20 cellular contexts compared by ENCODE assay signal in the genomic region with DNA sequence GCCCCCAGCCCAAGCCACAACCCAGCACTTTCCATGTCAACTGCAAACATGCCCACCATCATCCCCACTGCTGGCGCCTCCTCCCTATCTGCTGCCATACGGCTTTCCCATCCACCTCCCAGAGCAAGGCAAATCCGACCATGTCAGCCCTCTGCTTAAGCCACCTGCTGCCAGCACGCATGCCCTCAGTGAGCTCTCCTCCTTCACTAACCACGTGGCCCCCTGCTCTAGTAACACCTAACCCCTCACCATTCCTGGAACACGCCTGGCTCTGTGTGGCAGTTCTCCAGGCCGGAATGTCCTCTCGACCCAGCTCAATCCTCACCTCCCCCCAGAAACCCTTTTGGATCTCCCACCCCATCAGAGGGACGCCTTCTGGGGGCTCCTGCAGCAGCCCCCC. TPM values are rescaled to one million over a fixed set of nuclear protein-coding genes. Genes with fewer than 3 reads are reported as not detected.
A peak's percentile ranks its signal among the peaks of the same experiment; 100 is the strongest.
DNase-seq lines count a peak whose midpoint lies in the region; ATAC-seq, FAIRE-seq and TF ChIP-seq lines count a peak whose summit lies in the region.
"Had no signal": no experiment of that assay in that cellular context is flagged by ENCODE, and none has a peak within 500 bp of the region (broad histone marks: within the 10 kb centered on the region; RNA-seq: fewer than 3 reads in every experiment).

No MANE protein-coding gene starts in this region.

- H3K27me3 Mint-ChIP-seq in endothelial cell (ENCODE audit: unreplicated experiment) = peaks cover 4% of the 10 kb centered on the region
- peaks cover 0 to 8% of the 10 kb centered on the region in 2 donors for H3K27me3 Mint-ChIP-seq in stimulated activated naive B cell treated with anti-CD40 and anti-IgM and Interleukin-4, amounts not matched to agents 10 μg/mL and 1 μg/mL and 100 μg/mL, for 72 hours

- H3K36me3 ChIP-seq in kidney (ENCODE audit: control insufficient read depth in 1 of 2, insufficient read depth in 2 of 2, low read length in 2 of 2) (no peaks in the 10 kb centered on the region), right lobe of liver (peaks cover 0 to 4% (median under 1%) of the 10 kb centered on the region in 4 donors)

- no peak for DNase-seq in activated naive CD4-positive, alpha-beta T cell treated with anti-CD3 and anti-CD28 coated beads, Interleukin-2, amount 50 U/mL, for 72 hours (ENCODE audit: low spot score in 2 of 2)
- no peak for DNase-seq in activated naive CD4-positive, alpha-beta T cell treated with anti-CD3 and anti-CD28 coated beads, Interleukin-2, amount 50 U/mL, for 16 hours
- DNase-seq in endothelial cell (ENCODE audit: low spot score) (no peak), kidney (peak; percentile 33), right lobe of liver (no peak), inferior parietal cortex (ENCODE audit: extremely low spot score) (no peak), NCI-H526 treated with DMSO at 0.1 percent for 48 hours (lab: John Stamatoyannopoulos, UW) (no peak)
- DNase-seq in stimulated activated naive B cell treated with anti-CD40 and anti-IgM and Interleukin-4, amounts not matched to agents 10 μg/mL and 1 μg/mL and 100 μg/mL, for 72 hours = no peak
- DNase-seq: C1 segment of cervical spinal cord, HFFc6, NCI-H1092 treated with DMSO at 0.1 percent for 48 hours, NCI-H1694, NCI-H345, NCI-H69 had no signal

- no peak for ATAC-seq in activated naive CD4-positive, alpha-beta T cell treated with anti-CD3 and anti-CD28 coated beads, Interleukin-2, amount 50 U/mL, for 72 hours
- no peak for ATAC-seq in stimulated activated naive B cell treated with anti-CD40 and anti-IgM and Interleukin-4, amounts not matched to agents 10 μg/mL and 1 μg/mL and 100 μg/mL, for 72 hours (replicated peaks)
- ATAC-seq in right lobe of liver = no peak

- H3K4me1 ChIP-seq in kidney (ENCODE audit: control insufficient read depth in 1 of 2, insufficient read depth in 1 of 2, low read depth in 1 of 2, low read length in 2 of 2) (peaks cover 0 to 11% of the 10 kb centered on the region in 2 donors), right lobe of liver (no peaks in the 10 kb centered on the region)

- H3K27ac ChIP-seq in kidney (ENCODE audit: low read depth in 2 of 2, low read length in 2 of 2) = no peak overlapping the region
- H3K27ac ChIP-seq in right lobe of liver = no peak overlapping the region
- H3K27ac ChIP-seq: KMS-11 had no signal

- H3K4me3 ChIP-seq in kidney (ENCODE audit: low read length in 2 of 2) = no peak overlapping the region
- H3K4me3 ChIP-seq in right lobe of liver = no peak overlapping the region

- intact Hi-C loops in kidney (cut with DNase I) (no loop called here), right lobe of liver (cut with DNase I) (no loop called here)

- H3K9me3 ChIP-seq in kidney (ENCODE audit: control insufficient read depth in 1 of 2, low read length in 2 of 2) = no peaks in the 10 kb centered on the region
- no peaks in the 10 kb centered on the region for H3K9me3 ChIP-seq in right lobe of liver

- no peaks in the 10 kb centered on the region for H3K36me3 Mint-ChIP-seq in activated naive CD4-positive, alpha-beta T cell treated with anti-CD3 and anti-CD28 coated beads, Interleukin-2, amount 50 U/mL, for 72 hours
- peaks cover 11% of the 10 kb centered on the region for H3K36me3 Mint-ChIP-seq in endothelial cell (ENCODE audit: low read depth, unreplicated experiment)
- H3K36me3 Mint-ChIP-seq in stimulated activated naive B cell treated with anti-CD40 and anti-IgM and Interleukin-4, amounts not matched to agents 10 μg/mL and 1 μg/mL and 100 μg/mL, for 72 hours = peaks cover 29 to 33% of the 10 kb centered on the region in 2 donors

- no peak overlapping the region for H3K4me3 Mint-ChIP-seq in endothelial cell (ENCODE audit: unreplicated experiment)
- no peak overlapping the region for H3K4me3 Mint-ChIP-seq in stimulated activated naive B cell treated with anti-CD40 and anti-IgM and Interleukin-4, amounts not matched to agents 10 μg/mL and 1 μg/mL and 100 μg/mL, for 72 hours
- H3K4me3 Mint-ChIP-seq: HFFc6 had no signal

- FAIRE-seq in kidney (lab: Jason Lieb, UNC) = no peak
- FAIRE-seq: A204.1, GM12891, H1 had no signal

- peak overlapping the region; percentile 77 to 90 for H3K27ac Mint-ChIP-seq in activated naive CD4-positive, alpha-beta T cell treated with anti-CD3 and anti-CD28 coated beads, Interleukin-2, amount 50 U/mL, for 72 hours
- peak overlapping the region; percentile 48 for H3K27ac Mint-ChIP-seq in endothelial cell (ENCODE audit: unreplicated experiment)
- H3K27ac Mint-ChIP-seq in stimulated activated naive B cell treated with anti-CD40 and anti-IgM and Interleukin-4, amounts not matched to agents 10 μg/mL and 1 μg/mL and 100 μg/mL, for 72 hours = peak overlapping the region; percentile 44
- H3K27ac Mint-ChIP-seq: HFFc6 had no signal

- TF ChIP-seq CTCF in endothelial cell (IDR thresholded peaks at IDR 0.05; ENCODE audit: unreplicated experiment) (no peak), kidney (IDR thresholded peaks at IDR 0.05; ENCODE audit: borderline replicate concordance, extremely low read depth, insufficient read depth) (no peak), right lobe of liver (IDR thresholded peaks at IDR 0.05) (no peak)

- H3K9me3 Mint-ChIP-seq in activated naive CD4-positive, alpha-beta T cell treated with anti-CD3 and anti-CD28 coated beads, Interleukin-2, amount 50 U/mL, for 72 hours = no peaks in the 10 kb centered on the region
- H3K9me3 Mint-ChIP-seq in endothelial cell (ENCODE audit: unreplicated experiment) = no peaks in the 10 kb centered on the region
- H3K9me3 Mint-ChIP-seq in stimulated activated naive B cell treated with anti-CD40 and anti-IgM and Interleukin-4, amounts not matched to agents 10 μg/mL and 1 μg/mL and 100 μg/mL, for 72 hours = no peaks in the 10 kb centered on the region
- H3K9me3 Mint-ChIP-seq: HFFc6 had no signal

- H3K27me3 ChIP-seq in right lobe of liver = no peaks in the 10 kb centered on the region

- no peak overlapping the region for H3K9ac ChIP-seq in kidney (ENCODE audit: low read length in 2 of 2)
- H3K9ac ChIP-seq: KMS-11 had no signal

- H3K4me1 Mint-ChIP-seq in endothelial cell (ENCODE audit: unreplicated experiment) = peaks cover 8% of the 10 kb centered on the region
- H3K4me1 Mint-ChIP-seq in stimulated activated naive B cell treated with anti-CD40 and anti-IgM and Interleukin-4, amounts not matched to agents 10 μg/mL and 1 μg/mL and 100 μg/mL, for 72 hours = peaks cover 0 to 11% of the 10 kb centered on the region in 2 donors

- WGBS in right lobe of liver (ENCODE audit: insufficient coverage, low coverage, low lambda C conversion rate, missing lambda C conversion rate) = 73% methylated on average over 9 of the region's 9 CpGs

- TF ChIP-seq POLR2A in right lobe of liver (IDR thresholded peaks at IDR 0.05) = no peak

RNA-seq across cellular contexts. Expression of a gene that starts 17.4 kb away (rescaled TPM):
- total RNA-seq in activated naive CD4-positive, alpha-beta T cell treated with anti-CD3 and anti-CD28 coated beads, Interleukin-2, amount 50 U/mL, for 72 hours = 10 to 100 TPM; 67.4 to 92.7 TPM
- total RNA-seq in endothelial cell (ENCODE audit: unreplicated experiment) (282 TPM), kidney (218 TPM), right lobe of liver (100 to 1,000 TPM; 100 to 126 (median 107) TPM)
- 246 TPM for polyA plus RNA-seq in kidney (ENCODE audit: insufficient read depth, low read depth, low replicate concordance)

RNA-seq across cellular contexts. Expression of a gene that starts 17.9 kb away (rescaled TPM):
- 1 to 10 TPM; 5.6 to 6.7 TPM for total RNA-seq in activated naive CD4-positive, alpha-beta T cell treated with anti-CD3 and anti-CD28 coated beads, Interleukin-2, amount 50 U/mL, for 72 hours
- 19.5 TPM for total RNA-seq in endothelial cell (ENCODE audit: unreplicated experiment)
- total RNA-seq in kidney = 13.7 TPM
- polyA plus RNA-seq in kidney (ENCODE audit: insufficient read depth, low read depth, low replicate concordance) = 5.2 TPM
- total RNA-seq in right lobe of liver = 10 to 100 TPM in 4 of 6 experiments, 1 to 10 TPM in 2; 8.0 to 20.8 (median 10.9) TPM

RNA-seq across cellular contexts. Expression of a gene that starts 19.1 kb away (rescaled TPM):
- total RNA-seq in activated naive CD4-positive, alpha-beta T cell treated with anti-CD3 and anti-CD28 coated beads, Interleukin-2, amount 50 U/mL, for 72 hours = 1 to 10 TPM in 1 of 2 donors, under 1 TPM in 1; 0.16 to 2.2 TPM
- total RNA-seq in endothelial cell (ENCODE audit: unreplicated experiment) (7.9 TPM), kidney (110 TPM), right lobe of liver (1 to 10 TPM; 1.6 to 9.2 (median 2.9) TPM)
- 79.7 TPM for polyA plus RNA-seq in kidney (ENCODE audit: insufficient read depth, low read depth, low replicate concordance)

RNA-seq across cellular contexts. Expression of a gene that starts 33.2 kb away (rescaled TPM):
- 1 to 10 TPM; 1.0 to 2.9 TPM for total RNA-seq in activated naive CD4-positive, alpha-beta T cell treated with anti-CD3 and anti-CD28 coated beads, Interleukin-2, amount 50 U/mL, for 72 hours
- total RNA-seq in endothelial cell (ENCODE audit: unreplicated experiment) (0.41 TPM), kidney (1.5 TPM), right lobe of liver (under 1 TPM in 1 of 6 experiments, not detected in 5; 0.86 TPM)
- polyA plus RNA-seq in kidney (ENCODE audit: insufficient read depth, low read depth, low replicate concordance) = 5.5 TPM
- total RNA-seq: G401, MCF 10A had no signal

RNA-seq across cellular contexts. Expression of a gene that starts 57.2 kb away (rescaled TPM):
- 1 to 10 TPM; 1.5 to 3.2 TPM for total RNA-seq in activated naive CD4-positive, alpha-beta T cell treated with anti-CD3 and anti-CD28 coated beads, Interleukin-2, amount 50 U/mL, for 72 hours
- 11.2 TPM for total RNA-seq in endothelial cell (ENCODE audit: unreplicated experiment)
- 5.6 TPM for total RNA-seq in kidney
- 2.2 TPM for polyA plus RNA-seq in kidney (ENCODE audit: insufficient read depth, low read depth, low replicate concordance)
- total RNA-seq in right lobe of liver = 1 to 10 TPM in 3 of 6 experiments, under 1 TPM in 3; 0.55 to 1.7 (median 0.94) TPM

Comparison
In these comparisons a context has a peak if more than half of its experiments do, and no peak if none do; other contexts are left out.
1. RNA of a gene that starts 19.1 kb away (total RNA-seq): 110 TPM in kidney (single experiment); 7.9 TPM in endothelial cell (single experiment), 1.6 to 9.2 TPM in right lobe of liver and 0.16 to 2.2 TPM in activated naive CD4-positive, alpha-beta T cell treated with anti-CD3 and anti-CD28 coated beads, Interleukin-2, amount 50 U/mL, for 72 hours; every median in the first group is over 10 times any median in the second.
2. Peak in every context shown above with its lines, with median percentiles within 50 percentile points of each other: H3K27ac Mint-ChIP-seq.